Comparison of ENCODE assay signal across 8 cellular contexts in genomic region chr4:76211769-76212168, GRCh38. TPM values are rescaled to one million over a fixed set of nuclear protein-coding genes. Genes with fewer than 3 reads are reported as not detected.
DNase-seq lines count a peak whose midpoint lies in the region; ATAC-seq and TF ChIP-seq lines count a peak whose summit lies in the region.
"Had no signal": no experiment of that assay in that cellular context is flagged by ENCODE, and none has a peak within 500 bp of the region (broad histone marks: within the 10 kb centered on the region; RNA-seq: fewer than 3 reads in every experiment).

No MANE protein-coding gene starts in this region.

- no peak overlapping the region for H3K4me3 Mint-ChIP-seq in activated CD4-positive, alpha-beta T cell treated with anti-CD3 and anti-CD28 coated beads for 36 hours

- no peak for TF ChIP-seq POLR2A in testis (IDR thresholded peaks at IDR 0.05)

- H3F3A ChIP-seq in MM.1S (ENCODE audit: insufficient read depth, low read length) = peaks cover 38% of the 10 kb centered on the region

- H3K4me1 Mint-ChIP-seq in activated CD4-positive, alpha-beta T cell treated with anti-CD3 and anti-CD28 coated beads for 36 hours = peaks cover 40% of the 10 kb centered on the region

- H3K36me3 Mint-ChIP-seq in activated CD4-positive, alpha-beta T cell treated with anti-CD3 and anti-CD28 coated beads for 36 hours (ENCODE audit: low read depth) = no peaks in the 10 kb centered on the region

- DNase-seq in MM.1S (no peak), choroid plexus epithelial cell (ENCODE audit: low read depth) (no peak), testis (no peak), left lobe of liver (ENCODE audit: low spot score) (no peak)
- DNase-seq in activated CD4-positive, alpha-beta T cell treated with anti-CD3 and anti-CD28 coated beads for 36 hours = no peak
- no peak for DNase-seq in NK-92 treated with Interleukin-12 subunit alpha and Interleukin-12 subunit beta, amount 100 ng/mL, for 24 hours (lab: John Stamatoyannopoulos, UW)
- DNase-seq: NCI-H1694 had no signal

- no peak overlapping the region for H3K27ac Mint-ChIP-seq in activated CD4-positive, alpha-beta T cell treated with anti-CD3 and anti-CD28 coated beads for 36 hours

- CTCF ChIA-PET in activated CD4-positive, alpha-beta T cell treated with anti-CD3 and anti-CD28 coated beads for 36 hours (lab: Charles Lee) = interaction anchor here (0.7 to 1.5 kb wide), 4 partner anchors 12 to 124 kb away, joined by 3 to 4 read pairs (median 4); no protein-coding TSS in a partner anchor

- no peak for TF ChIP-seq CTCF in MM.1S (IDR thresholded peaks at IDR 0.05; ENCODE audit: low read length)
- no peak for TF ChIP-seq CTCF in choroid plexus epithelial cell (conservative IDR thresholded peaks at IDR 0.05; ENCODE audit: low read depth, low read length)
- no peak for TF ChIP-seq CTCF in testis (IDR thresholded peaks at IDR 0.05)

- no peak overlapping the region for H2AFZ ChIP-seq in MM.1S (ENCODE audit: low read length)

- H3K4me1 ChIP-seq in MM.1S (ENCODE audit: low read length) (peaks cover 38% of the 10 kb centered on the region), mesodermal cell (ENCODE audit: control insufficient read depth, insufficient read depth, low read length, poor library complexity, severe bottlenecking) (peaks cover 6% of the 10 kb centered on the region), testis (peaks cover 33% of the 10 kb centered on the region)

- H3K36me3 ChIP-seq in MM.1S (replicated peaks; ENCODE audit: insufficient read depth, low read length) (no peaks in the 10 kb centered on the region), mesodermal cell (ENCODE audit: control insufficient read depth, insufficient read depth, low read length) (peaks cover 4% of the 10 kb centered on the region), testis (ENCODE audit: low read depth, missing control alignments) (no peaks in the 10 kb centered on the region)

- H3K27ac ChIP-seq in MM.1S (ENCODE audit: low read length) (peak overlapping the region; percentile 88; the same call in 1 of the 2 replicates), mesodermal cell (ENCODE audit: low read depth, low read length, severe bottlenecking) (no peak overlapping the region), testis (peak overlapping the region; percentile 95 to 97)

- H3K9me3 Mint-ChIP-seq in activated CD4-positive, alpha-beta T cell treated with anti-CD3 and anti-CD28 coated beads for 36 hours (ENCODE audit: low read depth) = no peaks in the 10 kb centered on the region

- H3K27me3 ChIP-seq in MM.1S (replicated peaks; ENCODE audit: insufficient read depth, low read length) (no peaks in the 10 kb centered on the region), testis (no peaks in the 10 kb centered on the region)

- POLR2A ChIA-PET in activated CD4-positive, alpha-beta T cell treated with anti-CD3 and anti-CD28 coated beads for 36 hours (lab: Charles Lee) = no interaction called here

- no peak for ATAC-seq in activated CD4-positive, alpha-beta T cell treated with anti-CD3 and anti-CD28 coated beads for 36 hours
- no peak for ATAC-seq in left lobe of liver

- H3K9me3 ChIP-seq in MM.1S (replicated peaks; ENCODE audit: insufficient read depth, low read length) = no peaks in the 10 kb centered on the region
- no peaks in the 10 kb centered on the region for H3K9me3 ChIP-seq in mesodermal cell (ENCODE audit: control insufficient read depth, low read length)
- no peaks in the 10 kb centered on the region for H3K9me3 ChIP-seq in testis

- 100% methylated on average over 1 of the region's 2 CpGs for WGBS in mesodermal cell (ENCODE audit: insufficient coverage in 2 of 2), 2 experiments
- 14 to 44% methylated on average over 2 of the region's 2 CpGs for WGBS in testis, 2 donors

- peak overlapping the region; percentile 87 for H3K9ac ChIP-seq in MM.1S (ENCODE audit: low read length)

- H3K9me2 ChIP-seq in MM.1S (replicated peaks; ENCODE audit: insufficient read depth, low read length) = no peaks in the 10 kb centered on the region

- no peaks in the 10 kb centered on the region for H3K27me3 Mint-ChIP-seq in activated CD4-positive, alpha-beta T cell treated with anti-CD3 and anti-CD28 coated beads for 36 hours

- no peaks in the 10 kb centered on the region for H4K20me1 ChIP-seq in MM.1S (ENCODE audit: insufficient read depth, low read length)

- intact Hi-C loops in testis (cut with DNase I; ENCODE audit: low total_unique reads) = no loop called here
- intact Hi-C loops in activated CD4-positive, alpha-beta T cell treated with anti-CD3 and anti-CD28 coated beads for 36 hours (cut with DNase I, micrococcal nuclease) = loop anchor here (5.0 to 10.0 kb wide), 5 partner anchors 64 to 943 kb away; partner anchors contain the start of genes CCNG2 (in 1 of the 2), CCNI (in 1 of the 2), NUP54 (in 1 of the 2) and STBD1 (in 1 of the 2)

- H3K79me2 ChIP-seq in MM.1S (ENCODE audit: low read length) = peaks cover 81% of the 10 kb centered on the region

- peak overlapping the region; percentile 89 for H3K4me2 ChIP-seq in MM.1S (ENCODE audit: low read depth, low read length)

- H3K4me3 ChIP-seq in MM.1S (ENCODE audit: low read length) = peak overlapping the region; percentile 87
- peak overlapping the region; percentile 93 for H3K4me3 ChIP-seq in choroid plexus epithelial cell (ENCODE audit: low read depth, low read length)
- H3K4me3 ChIP-seq in mesodermal cell (ENCODE audit: extremely low read depth, insufficient read depth, low read length, poor library complexity, severe bottlenecking) = peak overlapping the region; percentile 68
- H3K4me3 ChIP-seq in testis = no peak overlapping the region

RNA-seq across cellular contexts. Expression of gene SCARB2, which starts 1.9 kb away (rescaled TPM):
- 82.1 TPM for polyA plus RNA-seq in mesodermal cell (2013, experiment 1 of 2)
- polyA plus RNA-seq in mesodermal cell (2013, experiment 2 of 2) = 83.8 TPM
- 100 to 1,000 TPM; 115 TPM for total RNA-seq in testis
- 79.0 TPM for polyA plus RNA-seq in testis (ENCODE audit: insufficient read depth, low read depth, low replicate concordance)
- 1 to 10 TPM; 3.3 to 4.6 TPM for total RNA-seq in activated CD4-positive, alpha-beta T cell treated with anti-CD3 and anti-CD28 coated beads for 36 hours
- total RNA-seq in left lobe of liver = 104 TPM

RNA-seq across cellular contexts. Expression of gene FAM47E, which starts 39.8 kb away (rescaled TPM):
- 1.7 TPM for polyA plus RNA-seq in mesodermal cell (2013, experiment 1 of 2)
- polyA plus RNA-seq in mesodermal cell (2013, experiment 2 of 2) = 1.0 TPM
- total RNA-seq in testis = 10 to 100 TPM; 11.0 to 15.4 TPM
- 22.8 TPM for polyA plus RNA-seq in testis (ENCODE audit: insufficient read depth, low read depth, low replicate concordance)
- total RNA-seq in activated CD4-positive, alpha-beta T cell treated with anti-CD3 and anti-CD28 coated beads for 36 hours = not detected
- total RNA-seq in left lobe of liver = 3.3 TPM

Comparison
In these comparisons a context has a peak if more than half of its experiments do, and no peak if none do; other contexts are left out.
1. H3K4me3 ChIP-seq: peak in MM.1S (single experiment), choroid plexus epithelial cell (single experiment) and mesodermal cell (single experiment); none in testis (0 of 2).
2. RNA of gene SCARB2, which starts 1.9 kb away (total RNA-seq): 115 TPM in testis and 104 TPM in left lobe of liver (single experiment); 3.3 to 4.6 TPM in activated CD4-positive, alpha-beta T cell treated with anti-CD3 and anti-CD28 coated beads for 36 hours; every median in the first group is over 10 times any median in the second.